8 cellular contexts compared by ENCODE assay signal in the genomic region with DNA sequence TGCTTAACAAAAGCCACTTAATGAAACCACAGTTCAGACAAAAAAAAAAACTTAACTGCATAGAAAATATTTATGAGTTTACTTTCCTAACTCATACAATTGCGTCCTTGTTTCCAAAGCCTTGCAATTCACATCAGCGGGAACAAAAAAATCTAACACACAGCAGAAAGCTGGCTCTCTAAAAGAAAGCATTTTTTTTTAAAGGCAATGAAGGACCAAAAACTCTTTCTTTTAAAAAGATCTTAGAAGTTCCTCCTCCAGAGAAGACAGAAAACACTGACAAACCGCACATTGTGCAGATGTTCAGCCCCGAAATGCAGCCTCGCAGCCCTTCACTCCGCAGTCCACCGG. TPM values are rescaled to one million over a fixed set of nuclear protein-coding genes. Genes with fewer than 3 reads are reported as not detected.
DNase-seq lines count a peak whose midpoint lies in the region; ATAC-seq and TF ChIP-seq lines count a peak whose summit lies in the region.

No MANE protein-coding gene starts in this region.

- no peaks in the 10 kb centered on the region for H3F3A ChIP-seq in PC-3 (ENCODE audit: low read length, unreplicated experiment)

- H3K27me3 ChIP-seq in CD4-positive, alpha-beta T cell (ENCODE audit: control insufficient read depth, insufficient read depth, low read length): peaks cover 54% of the 10 kb centered on the region
- H3K27me3 ChIP-seq in PC-3 (ENCODE audit: low read length): no peaks in the 10 kb centered on the region
- H3K27me3 ChIP-seq in esophagus muscularis mucosa: peaks cover 0 to 12% (median 2%) of the 10 kb centered on the region in 4 donors
- no peaks in the 10 kb centered on the region for H3K27me3 ChIP-seq in osteoblast (ENCODE audit: insufficient read depth, low read length)

- H3K27ac Mint-ChIP-seq in CD4-positive, alpha-beta T cell: no peak overlapping the region

- H3K9me2 ChIP-seq in PC-3 (replicated peaks; ENCODE audit: low read length): no peaks in the 10 kb centered on the region

- no peak for TF ChIP-seq EP300 in esophagus muscularis mucosa (IDR thresholded peaks at IDR 0.05)

- POLR2A ChIA-PET in CD4-positive, alpha-beta T cell (lab: Charles Lee): no interaction called here
- POLR2A ChIA-PET in PC-3 (lab: Charles Lee; ENCODE audit: unreplicated experiment): no interaction called here

- H3K4me3 ChIP-seq in PC-3 (ENCODE audit: low read length): peak overlapping the region; percentile 96
- peak overlapping the region; percentile 76 to 97 (median 86) for H3K4me3 ChIP-seq in esophagus muscularis mucosa
- H3K4me3 ChIP-seq in osteoblast (ENCODE audit: insufficient read depth, low read length): peak overlapping the region; percentile 84

- BruUV-seq in PC-3 (replicated peaks; lab: Mats Ljungman, UMichigan): no TSS peak

- no peaks in the 10 kb centered on the region for H3K36me3 Mint-ChIP-seq in CD4-positive, alpha-beta T cell (ENCODE audit: low read depth)

- 2% methylated on average over 7 of the region's 7 CpGs for WGBS in esophagus muscularis mucosa

- H3K36me3 ChIP-seq in PC-3 (ENCODE audit: low read depth, low read length) (peaks cover 8% of the 10 kb centered on the region; the same call in 1 of the 2 replicates), esophagus muscularis mucosa (no peaks in the 10 kb centered on the region), osteoblast (ENCODE audit: insufficient read depth, low read length) (no peaks in the 10 kb centered on the region)

- no peak overlapping the region for H3K27ac ChIP-seq in CD4-positive, alpha-beta T cell (ENCODE audit: low read depth, low read length)
- H3K27ac ChIP-seq in PC-3 (ENCODE audit: low read length): peak overlapping the region; percentile 15
- H3K27ac ChIP-seq in esophagus muscularis mucosa (replicated peaks in 1 of 4): peak overlapping the region; percentile 92 to 97 (median 95)
- H3K27ac ChIP-seq in osteoblast (ENCODE audit: low read depth, low read length): peak overlapping the region; percentile 99

- H3K4me2 ChIP-seq in PC-3 (ENCODE audit: low read length) (peak overlapping the region; percentile 83), osteoblast (ENCODE audit: insufficient read depth, low read length) (peak overlapping the region; percentile 90)

- H3K9ac ChIP-seq in PC-3 (ENCODE audit: low read length): peak overlapping the region; percentile 87

- CTCF ChIA-PET in CD4-positive, alpha-beta T cell (lab: Charles Lee): no interaction called here
- CTCF ChIA-PET in PC-3 (lab: Charles Lee): no interaction called here

- no peak for TF ChIP-seq CTCF in CD4-positive, alpha-beta T cell (IDR thresholded peaks at IDR 0.05)
- TF ChIP-seq CTCF in PC-3 (conservative IDR thresholded peaks at IDR 0.05; ENCODE audit: low read depth, low read length): no peak
- TF ChIP-seq CTCF in esophagus muscularis mucosa (IDR thresholded peaks at IDR 0.05): no peak
- no peak for TF ChIP-seq CTCF in osteoblast (IDR thresholded peaks at IDR 0.05; ENCODE audit: extremely low read depth, low read depth, low read length)

- peak overlapping the region; percentile 42 for H3K4me3 Mint-ChIP-seq in CD4-positive, alpha-beta T cell

- intact Hi-C loops in CD4-positive, alpha-beta T cell (cut with DNase I, micrococcal nuclease): no loop called here
- intact Hi-C loops in PC-3 (cut with micrococcal nuclease) (loop anchor here (2.0 to 10.0 kb wide), 2 partner anchors 46 to 692 kb away; no protein-coding TSS in a partner anchor), esophagus muscularis mucosa (cut with DNase I) (loop anchor here (10.0 kb wide), 1 partner anchor 222 kb away; no protein-coding TSS in a partner anchor)

- H3K79me2 ChIP-seq in PC-3 (ENCODE audit: low read length) (peaks cover 82% of the 10 kb centered on the region), osteoblast (ENCODE audit: insufficient read depth, low read length) (peaks cover 87% of the 10 kb centered on the region)

- no peak for ATAC-seq in CD4-positive, alpha-beta T cell (ENCODE audit: poor library complexity)
- ATAC-seq in PC-3 (no peak), GM21717 (IDR thresholded peaks at IDR 0.05; ENCODE audit: unreplicated experiment) (no peak), HG02870 (IDR thresholded peaks at IDR 0.05; ENCODE audit: unreplicated experiment) (no peak)

- no peak for TF ChIP-seq POLR2A in esophagus muscularis mucosa (IDR thresholded peaks at IDR 0.05; ENCODE audit: low read depth)

- no peak for DNase-seq in CD4-positive, alpha-beta T cell
- DNase-seq in PC-3 (peak; percentile 18), esophagus muscularis mucosa (ENCODE audit: extremely low spot score) (no peak), osteoblast (ENCODE audit: insufficient read length, low spot score, missing footprints) (peak; percentile 89), GM19240 (ENCODE audit: insufficient read length, low spot score) (no peak), superior temporal gyrus (ENCODE audit: extremely low spot score) (no peak)

- H4K20me1 ChIP-seq in PC-3 (ENCODE audit: low read length) (peaks cover 19% of the 10 kb centered on the region; the same call in 1 of the 2 replicates), osteoblast (ENCODE audit: insufficient read depth, low read length) (peaks cover 41% of the 10 kb centered on the region)

- H2AFZ ChIP-seq in PC-3 (ENCODE audit: low read length): peak overlapping the region; percentile 61
- no peak overlapping the region for H2AFZ ChIP-seq in osteoblast (ENCODE audit: low read length)

- peaks cover 5% of the 10 kb centered on the region for H3K9me3 Mint-ChIP-seq in CD4-positive, alpha-beta T cell

- H3K27me3 Mint-ChIP-seq in CD4-positive, alpha-beta T cell: peaks cover 30% of the 10 kb centered on the region

- H3K4me1 Mint-ChIP-seq in CD4-positive, alpha-beta T cell (ENCODE audit: low read depth): peaks cover 28% of the 10 kb centered on the region

- no peaks in the 10 kb centered on the region for H3K9me3 ChIP-seq in CD4-positive, alpha-beta T cell (ENCODE audit: control insufficient read depth, low read length)
- H3K9me3 ChIP-seq in PC-3 (ENCODE audit: low read length) (no peaks in the 10 kb centered on the region), esophagus muscularis mucosa (peaks cover 0 to 8% (median 0%) of the 10 kb centered on the region in 4 donors), osteoblast (ENCODE audit: low read depth, low read length) (peaks cover 4% of the 10 kb centered on the region)

- H3K4me1 ChIP-seq in PC-3 (ENCODE audit: insufficient read depth, low read length) (peaks cover 9% of the 10 kb centered on the region), esophagus muscularis mucosa (peaks cover 0 to 51% (median 33%) of the 10 kb centered on the region in 4 donors), osteoblast (ENCODE audit: insufficient read depth, low read length) (peaks cover 7% of the 10 kb centered on the region)

RNA-seq across cellular contexts. Expression of a gene that starts 0.8 kb away (rescaled TPM):
- under 1 TPM in 1 of 2 experiments, not detected in 1; 0.03 TPM for total RNA-seq in CD4-positive, alpha-beta T cell
- total RNA-seq in PC-3 (2014; rRNA removed): 91.1 and 92.4 TPM in 2 replicates
- total RNA-seq in esophagus muscularis mucosa: 100 to 1,000 TPM; 145 to 244 (median 200) TPM
- 474 and 522 TPM in 2 replicates for total RNA-seq in osteoblast

Comparison
In these comparisons a context has a peak if more than half of its experiments do, and no peak if none do; other contexts are left out.
1. DNase-seq: peak in PC-3 (single experiment) and osteoblast (single experiment); none in CD4-positive, alpha-beta T cell (0 of 10), esophagus muscularis mucosa (single experiment), GM19240 (single experiment) and superior temporal gyrus (single experiment).
2. RNA of a gene that starts 0.8 kb away (total RNA-seq): 474 to 522 TPM in osteoblast, 145 to 244 TPM in esophagus muscularis mucosa and 91.1 to 92.4 TPM in PC-3; 0.03 TPM in CD4-positive, alpha-beta T cell; every median in the first group is over 10 times any median in the second.
3. intact Hi-C loops: an anchor here in PC-3 (2.0 to 10.0 kb wide) and esophagus muscularis mucosa (10.0 kb wide); none called in CD4-positive, alpha-beta T cell.
4. Peak in every context shown above with its lines, with median percentiles within 50 percentile points of each other: H3K4me3 ChIP-seq.